Comparison of ENCODE assay signal across 23 cellular contexts in the genomic region with DNA sequence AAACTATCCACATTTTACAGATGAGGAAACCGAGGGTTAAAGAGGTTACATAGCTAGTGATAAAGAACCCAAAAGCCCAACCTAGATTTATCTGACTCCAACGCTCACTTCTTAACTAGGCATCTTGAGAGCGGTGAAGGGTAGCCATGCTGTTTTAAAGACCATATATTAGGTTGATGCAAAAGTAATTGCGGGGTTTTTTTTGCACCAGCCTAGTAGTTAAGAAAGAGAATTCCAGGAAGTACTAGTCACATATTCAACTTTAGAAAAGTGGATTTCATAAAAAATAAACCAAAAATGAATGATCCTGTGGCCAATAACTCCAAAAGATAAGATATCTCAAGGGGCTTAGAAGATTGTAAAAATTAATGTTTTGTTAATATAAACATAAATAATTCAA.
"Had no signal": no experiment of that assay in that cellular context is flagged by ENCODE, and none has a peak within 500 bp of the region (broad histone marks: within the 10 kb centered on the region; RNA-seq: fewer than 3 reads in every experiment).

No MANE protein-coding gene starts in this region.

- ATAC-seq: activated naive CD8-positive, alpha-beta T cell treated with anti-CD3 and anti-CD28 coated beads, Interleukin-2, amount 50 U/mL, for 24 hours; activated T-cell treated with anti-CD3 and anti-CD28 coated beads, Interleukin-2, amount 50 U/mL, for 72 hours; left colon; mucosa of descending colon; T-helper 17 cell had no signal

- H3K4me1 Mint-ChIP-seq: activated naive CD4-positive, alpha-beta T cell treated with anti-CD3 and anti-CD28 coated beads, Interleukin-2, amount 10 ng/mL, durations not matched to agents 7 days and 5 days; activated naive CD8-positive, alpha-beta T cell treated with anti-CD3 and anti-CD28 coated beads, Interleukin-2, amount 50 U/mL, for 24 hours; memory B cell had no signal

- H3K27ac ChIP-seq: brain microvascular endothelial cell, heart right ventricle, sigmoid colon, tibial artery had no signal

- H3K27ac Mint-ChIP-seq: activated CD4-positive, alpha-beta memory T cell treated with anti-CD3 and anti-CD28 coated beads for 36 hours; activated naive CD4-positive, alpha-beta T cell treated with anti-CD3 and anti-CD28 coated beads, Interleukin-2, amount 10 ng/mL, durations not matched to agents 7 days and 5 days; activated naive CD8-positive, alpha-beta T cell treated with anti-CD3 and anti-CD28 coated beads, Interleukin-2, amount 50 U/mL, for 24 hours; activated T-cell treated with anti-CD3 and anti-CD28 coated beads, Interleukin-2, amount 50 U/mL, for 72 hours; memory B cell; stimulated activated naive CD8-positive, alpha-beta T cell treated with anti-CD3 and anti-CD28 coated beads, Interleukin-15, Interleukin-2, amounts not matched to agents 100 ng/mL and 50 ng/mL, for 24 hours; T-helper 17 cell had no signal

- H3K9me3 Mint-ChIP-seq: activated CD4-positive, alpha-beta memory T cell treated with anti-CD3 and anti-CD28 coated beads for 36 hours; activated naive CD4-positive, alpha-beta T cell treated with anti-CD3 and anti-CD28 coated beads, Interleukin-2, amount 10 ng/mL, durations not matched to agents 7 days and 5 days; activated T-cell treated with anti-CD3 and anti-CD28 coated beads, Interleukin-2, amount 50 U/mL, for 72 hours; stimulated activated naive CD8-positive, alpha-beta T cell treated with anti-CD3 and anti-CD28 coated beads, Interleukin-15, Interleukin-2, amounts not matched to agents 100 ng/mL and 50 ng/mL, for 24 hours had no signal

- H3K4me3 ChIP-seq: heart right ventricle, mucosa of descending colon, sigmoid colon, tibial artery had no signal

- H3K27me3 ChIP-seq: brain microvascular endothelial cell, heart right ventricle, sigmoid colon, tibial artery had no signal

- H3K36me3 ChIP-seq: brain microvascular endothelial cell, heart right ventricle, sigmoid colon, tibial artery had no signal

- DNase-seq: activated CD4-positive, alpha-beta memory T cell treated with anti-CD3 and anti-CD28 coated beads for 36 hours; activated CD4-positive, alpha-beta T cell treated with anti-CD3 and anti-CD28 coated beads for 48 hours; activated effector memory CD4-positive, alpha-beta T cell treated with Interleukin-2 at 50 U/mL for 16 hours; activated naive CD4-positive, alpha-beta T cell treated with anti-CD3 and anti-CD28 coated beads, Interleukin-2, amount 10 ng/mL, durations not matched to agents 7 days and 5 days; activated naive CD8-positive, alpha-beta T cell treated with anti-CD3 and anti-CD28 coated beads, Interleukin-2, amount 50 U/mL, for 24 hours; activated T-cell treated with anti-CD3 and anti-CD28 coated beads, Interleukin-2, amount 50 U/mL, for 72 hours; anterior cingulate cortex; brain microvascular endothelial cell; caudate nucleus; effector memory CD4-positive, alpha-beta T cell; heart right ventricle; left colon; mucosa of descending colon; occipital lobe; posterior cingulate gyrus; sigmoid colon; stimulated activated CD4-positive, alpha-beta T cell treated with anti-CD3 and anti-CD28 coated beads, Interleukin-4, amount 100 ng/mL, for 4 hours; substantia nigra; SW 1271; T-helper 17 cell; tibial artery had no signal

- H3K36me3 Mint-ChIP-seq: activated CD4-positive, alpha-beta memory T cell treated with anti-CD3 and anti-CD28 coated beads for 36 hours; activated naive CD4-positive, alpha-beta T cell treated with anti-CD3 and anti-CD28 coated beads, Interleukin-2, amount 10 ng/mL, durations not matched to agents 7 days and 5 days had no signal

- H3K4me1 ChIP-seq: sigmoid colon, tibial artery had no signal

- H3K27me3 Mint-ChIP-seq: activated CD4-positive, alpha-beta memory T cell treated with anti-CD3 and anti-CD28 coated beads for 36 hours; activated naive CD8-positive, alpha-beta T cell treated with anti-CD3 and anti-CD28 coated beads, Interleukin-2, amount 50 U/mL, for 24 hours; stimulated activated naive CD8-positive, alpha-beta T cell treated with anti-CD3 and anti-CD28 coated beads, Interleukin-15, Interleukin-2, amounts not matched to agents 100 ng/mL and 50 ng/mL, for 24 hours; T-helper 17 cell had no signal

- H3K4me3 Mint-ChIP-seq: activated CD4-positive, alpha-beta memory T cell treated with anti-CD3 and anti-CD28 coated beads for 36 hours; activated naive CD4-positive, alpha-beta T cell treated with anti-CD3 and anti-CD28 coated beads, Interleukin-2, amount 10 ng/mL, durations not matched to agents 7 days and 5 days; activated naive CD8-positive, alpha-beta T cell treated with anti-CD3 and anti-CD28 coated beads, Interleukin-2, amount 50 U/mL, for 24 hours; activated T-cell treated with anti-CD3 and anti-CD28 coated beads, Interleukin-2, amount 50 U/mL, for 72 hours; memory B cell; stimulated activated naive CD8-positive, alpha-beta T cell treated with anti-CD3 and anti-CD28 coated beads, Interleukin-15, Interleukin-2, amounts not matched to agents 100 ng/mL and 50 ng/mL, for 24 hours; T-helper 17 cell had no signal

- H3K9me3 ChIP-seq: mucosa of descending colon, sigmoid colon, tibial artery had no signal
